In genomic region chr1:30445449-30445848, GRCh38 we compare ENCODE assay signal across 24 cellular contexts.
DNase-seq lines count a peak whose midpoint lies in the region; ATAC-seq and TF ChIP-seq lines count a peak whose summit lies in the region.
"Had no signal": no experiment of that assay in that cellular context is flagged by ENCODE, and none has a peak within 500 bp of the region (broad histone marks: within the 10 kb centered on the region; RNA-seq: fewer than 3 reads in every experiment).

No MANE protein-coding gene starts in this region.

- H3K27ac ChIP-seq in right atrium auricular region, result no peak overlapping the region
- H3K27ac ChIP-seq in coronary artery, result no peak overlapping the region
- H3K27ac ChIP-seq: A549, GM23248, KMS-11, SJCRH30 had no signal

- H3K4me3 ChIP-seq in right atrium auricular region, result no peak overlapping the region
- no peak overlapping the region for H3K4me3 ChIP-seq in coronary artery
- no peak overlapping the region for H3K4me3 ChIP-seq in lower leg skin (ENCODE audit: low read depth, poor library complexity, severe bottlenecking)
- H3K4me3 ChIP-seq: A549, GM23248, SJCRH30 had no signal

- H3K36me3 ChIP-seq in right atrium auricular region, result no peaks in the 10 kb centered on the region
- H3K36me3 ChIP-seq: SJCRH30 had no signal

- H3K4me1 ChIP-seq in right atrium auricular region, result no peaks in the 10 kb centered on the region
- H3K4me1 ChIP-seq: A549, SJCRH30 had no signal

- DNase-seq in right atrium auricular region (ENCODE audit: low spot score) (peak; percentile 44), left ventricle myocardium superior (no peak), coronary artery (ENCODE audit: low spot score) (peak; percentile 35), lower leg skin (ENCODE audit: low spot score in 2 of 2) (peak; percentile 4 to 39), epidermal melanocyte (ENCODE audit: insufficient read length, low spot score) (no peak), NCI-H1436 (lab: John Stamatoyannopoulos, UW) (no peak)
- DNase-seq: CD4-positive, CD25-positive, alpha-beta regulatory T cell; DMS79; GM23248; HCEC 1CT; IMR-90; NCI-H1105; NCI-H2081; NCI-H2171; NCI-H345; NCI-H524; NCI-H774; NK-92 treated with Interleukin-12 subunit alpha and Interleukin-12 subunit beta, amount 100 ng/mL, for 24 hours had no signal

- no peak for TF ChIP-seq POLR2A in lower leg skin (IDR thresholded peaks at IDR 0.05)

- no peak for ATAC-seq in left ventricle myocardium superior
- ATAC-seq in HG03460 (IDR thresholded peaks at IDR 0.05; ENCODE audit: unreplicated experiment), result no peak
- no peak for ATAC-seq in GM21423 (IDR thresholded peaks at IDR 0.05; ENCODE audit: unreplicated experiment)
- ATAC-seq: A549, Panc1 had no signal

- H3K27me3 ChIP-seq in right atrium auricular region, result no peaks in the 10 kb centered on the region
- H3K27me3 ChIP-seq: SJCRH30 had no signal

- TF ChIP-seq CTCF in right atrium auricular region (IDR thresholded peaks at IDR 0.05) (no peak), coronary artery (IDR thresholded peaks at IDR 0.05) (no peak), lower leg skin (IDR thresholded peaks at IDR 0.05) (no peak)

- WGBS in lower leg skin, 2 donors, result 67 to 85% methylated on average over 10 of the region's 10 CpGs

- intact Hi-C loops in left ventricle myocardium superior (cut with micrococcal nuclease) (no loop called here), lower leg skin (cut with DNase I; ENCODE audit: low total_unique reads) (no loop called here)

- peaks cover 0 to 9% of the 10 kb centered on the region in 2 donors for H3K9me3 ChIP-seq in right atrium auricular region
- H3K9me3 ChIP-seq: A549, SJCRH30 had no signal

Comparison
In these comparisons a context has a peak if more than half of its experiments do, and no peak if none do; other contexts are left out.
1. DNase-seq: peak in right atrium auricular region (single experiment), coronary artery (single experiment) and lower leg skin (2 of 2); none in left ventricle myocardium superior (single experiment), epidermal melanocyte (single experiment) and NCI-H1436 (single experiment).